In genomic region chr6:114007451-114007953, GRCh38 we compare ENCODE assay signal across 12 cellular contexts. TPM values are rescaled to one million over a fixed set of nuclear protein-coding genes. Genes with fewer than 3 reads are reported as not detected.
DNase-seq lines count a peak whose midpoint lies in the region; ATAC-seq, FAIRE-seq and TF ChIP-seq lines count a peak whose summit lies in the region.
"Had no signal": no experiment of that assay in that cellular context is flagged by ENCODE, and none has a peak within 500 bp of the region (broad histone marks: within the 10 kb centered on the region; RNA-seq: fewer than 3 reads in every experiment).

No MANE protein-coding gene starts in this region.

- H3K36me3 ChIP-seq in uterus, result no peaks in the 10 kb centered on the region

- intact Hi-C loops in uterus (cut with DNase I; ENCODE audit: low total_unique reads), result no loop called here

- no peaks in the 10 kb centered on the region for H3K9me3 ChIP-seq in uterus

- H3K4me3 Mint-ChIP-seq in effector memory CD8-positive, alpha-beta T cell, result no peak overlapping the region

- no peaks in the 10 kb centered on the region for H3K36me3 Mint-ChIP-seq in effector memory CD8-positive, alpha-beta T cell (ENCODE audit: insufficient read depth)

- peaks cover 6 to 14% of the 10 kb centered on the region in 2 donors for H3K4me1 Mint-ChIP-seq in effector memory CD8-positive, alpha-beta T cell (ENCODE audit: low read depth in 2 of 2)

- H3K27me3 ChIP-seq in uterus, result no peaks in the 10 kb centered on the region

- no peak overlapping the region for H3K4me3 ChIP-seq in uterus

- FAIRE-seq in H54 (lab: Jason Lieb, UNC), result peak; percentile 43

- no peak overlapping the region for H3K27ac ChIP-seq in uterus
- H3K27ac ChIP-seq: parathyroid adenoma had no signal

- H3K27me3 Mint-ChIP-seq in effector memory CD8-positive, alpha-beta T cell, result peaks cover 31 to 33% of the 10 kb centered on the region in 2 donors

- H3K9me3 Mint-ChIP-seq in effector memory CD8-positive, alpha-beta T cell, result no peaks in the 10 kb centered on the region

- no peak overlapping the region for H3K27ac Mint-ChIP-seq in effector memory CD8-positive, alpha-beta T cell

- H3K4me1 ChIP-seq in uterus, result no peaks in the 10 kb centered on the region
- H3K4me1 ChIP-seq: parathyroid adenoma had no signal

- DNase-seq in ELR (ENCODE audit: low read depth), result peak; percentile 42
- no peak for DNase-seq in H54 (ENCODE audit: insufficient read length, low spot score)
- peak; percentile 28 to 30 for DNase-seq in NCI-H526 (lab: John Stamatoyannopoulos, UW)
- peak in 1 of 3 experiments; percentile 1 for DNase-seq in effector memory CD8-positive, alpha-beta T cell
- DNase-seq in iPS-NIHi7 (ENCODE audit: extremely low spot score), result no peak
- no peak for DNase-seq in NCI-H2171 (lab: John Stamatoyannopoulos, UW)
- DNase-seq in OCI-M2 (lab: John Stamatoyannopoulos, UW; ENCODE audit: unreplicated experiment), result no peak
- no peak for DNase-seq in uterus
- DNase-seq: DMS53, HCEC 1CT, NCI-H2081 treated with DMSO at 0.1 percent for 48 hours had no signal

- TF ChIP-seq POLR2A in H54 (IDR thresholded peaks at IDR 0.05; ENCODE audit: low read depth, low read length), result no peak
- TF ChIP-seq POLR2A in uterus (IDR thresholded peaks at IDR 0.05), result no peak

- peak; percentile 78 for ATAC-seq in effector memory CD8-positive, alpha-beta T cell (replicated peaks)

- no peak for TF ChIP-seq CTCF in uterus (IDR thresholded peaks at IDR 0.05)

RNA-seq across cellular contexts. Expression of gene HDAC2, which starts 36.6 kb away (rescaled TPM):
- 100 to 1,000 TPM in 2 of 4 donors, 10 to 100 TPM in 2; 33.8 to 190 (median 113) TPM for total RNA-seq in uterus

Comparison
In these comparisons a context has a peak if more than half of its experiments do, and no peak if none do; other contexts are left out.
1. DNase-seq: peak in ELR (single experiment) and NCI-H526 (2 of 2); none in H54 (single experiment), iPS-NIHi7 (single experiment), NCI-H2171 (single experiment), OCI-M2 (single experiment) and uterus (0 of 2).